8 cellular contexts compared by ENCODE assay signal in genomic region chr15:77991658-77992201, GRCh38.
A peak's percentile ranks its signal among the peaks of the same experiment; 100 is the strongest.
DNase-seq lines count a peak whose midpoint lies in the region; ATAC-seq and TF ChIP-seq lines count a peak whose summit lies in the region.
"Not testable (repeated sequence)": the region's sequence is repeated elsewhere in the genome, so short reads cannot be mapped to it uniquely, and the experiment has no call there.

No MANE protein-coding gene starts in this region.

- BruUV-seq in IMR-90 (replicated peaks; lab: Mats Ljungman, UMichigan), result not testable (repeated sequence)

- not testable (repeated sequence) for H3K9me1 ChIP-seq in IMR-90 (ENCODE audit: insufficient read depth, low read length)

- not testable (repeated sequence) for H3K4me1 Mint-ChIP-seq in T-helper 2 cell treated with Interferon-gamma antibody and Interleukin-4, amounts not matched to agents 5 μg/mL and 100 μg/mL, for 36 hours (ENCODE audit: low read depth)

- H3K9me3 ChIP-seq in IMR-90 (ENCODE audit: control insufficient read depth, insufficient read depth, low read length); body of pancreas; left lung; ovary: not testable (repeated sequence)

- in situ Hi-C loops in IMR-90 (cut with MboI; ENCODE audit: low sequenced_read_pairs), result not testable (repeated sequence)

- TF ChIP-seq EP300 in ovary (IDR thresholded peaks at IDR 0.05), result not testable (repeated sequence)

- CTCF ChIA-PET in IMR-90 (lab: Yijun Ruan, JAX), result not testable (repeated sequence)

- not testable (repeated sequence) for TF ChIP-seq POLR2A in IMR-90 (IDR thresholded peaks at IDR 0.05; ENCODE audit: low read depth, low read length); body of pancreas (IDR thresholded peaks at IDR 0.05); ovary (IDR thresholded peaks at IDR 0.05)

- H3K14ac ChIP-seq in IMR-90 (replicated peaks; ENCODE audit: low read depth, low read length), result 0 out of 2 replicates have a peak overlapping the region, but pooled peaks have one; percentile 12

- peaks cover 17% of the 10 kb centered on the region for H4K20me1 ChIP-seq in IMR-90 (ENCODE audit: insufficient read depth, low read length)

- ATAC-seq in IMR-90 (ENCODE audit: low read depth), result peak; percentile 41
- ATAC-seq in body of pancreas, result peak; percentile 50
- ATAC-seq in left lung, result peak; percentile 42

- POLR2A ChIA-PET in IMR-90 (lab: Charles Lee; ENCODE audit: unreplicated experiment), result not testable (repeated sequence)

- peak overlapping the region; percentile 10 for H3K27ac Mint-ChIP-seq in T-helper 2 cell treated with Interferon-gamma antibody and Interleukin-4, amounts not matched to agents 5 μg/mL and 100 μg/mL, for 36 hours

- not testable (repeated sequence) for H3K36me3 Mint-ChIP-seq in T-helper 2 cell treated with Interferon-gamma antibody and Interleukin-4, amounts not matched to agents 5 μg/mL and 100 μg/mL, for 36 hours (ENCODE audit: low read depth)

- not testable (repeated sequence) for H3K56ac ChIP-seq in IMR-90 (ENCODE audit: extremely low read depth, insufficient read depth, low read length)

- WGBS in IMR-90 (ENCODE audit: extremely low coverage in 2 of 2, insufficient read length in 1 of 2), 2 experiments, result no CpG with 5 or more reads among the region's 9 CpGs
- 11 to 30% methylated on average over 8 of the region's 9 CpGs for WGBS in body of pancreas, 2 donors
- WGBS in ovary, 3 donors, result 1 to 3% (median 1%) methylated on average over 9 of the region's 9 CpGs

- not testable (repeated sequence) for H3K27me3 Mint-ChIP-seq in T-helper 2 cell treated with Interferon-gamma antibody and Interleukin-4, amounts not matched to agents 5 μg/mL and 100 μg/mL, for 36 hours (ENCODE audit: low read depth)

- not testable (repeated sequence) for H2BK20ac ChIP-seq in IMR-90 (ENCODE audit: low read depth, low read length)

- DNase-seq in AG09319 (ENCODE audit: extremely low read depth, low read depth), result peak; percentile 68
- DNase-seq in IMR-90, result peak; percentile 80
- not testable (repeated sequence) for DNase-seq in T-helper 2 cell treated with Interferon-gamma antibody and Interleukin-4, amounts not matched to agents 5 μg/mL and 100 μg/mL, for 36 hours (ENCODE audit: low spot score)
- DNase-seq in body of pancreas, result peak; percentile 72 to 90 (median 88)
- DNase-seq in fibroblast of the aortic adventitia (ENCODE audit: low read depth), result peak; percentile 93
- peak in 1 of 2 donors; percentile 55 for DNase-seq in left lung
- DNase-seq in ovary, result peak; percentile 85 to 92 (median 89)

- peak overlapping the region; percentile 67; the same call in 1 of the 2 replicates for H2AK5ac ChIP-seq in IMR-90 (ENCODE audit: low read depth, low read length)

- not testable (repeated sequence) for H3K4me3 ChIP-seq in IMR-90 (ENCODE audit: insufficient read depth, low read depth, low read length); body of pancreas; fibroblast of the aortic adventitia (ENCODE audit: low read depth, low read length); left lung; ovary

- not testable (repeated sequence) for H3K27me3 ChIP-seq in IMR-90 (ENCODE audit: control insufficient read depth, insufficient read depth, low read length); body of pancreas; left lung; ovary

- not testable (repeated sequence) for H3K9me3 Mint-ChIP-seq in T-helper 2 cell treated with Interferon-gamma antibody and Interleukin-4, amounts not matched to agents 5 μg/mL and 100 μg/mL, for 36 hours

- not testable (repeated sequence) for H4K8ac ChIP-seq in IMR-90 (ENCODE audit: low read depth in 2 of 2, low read length in 2 of 2)

- not testable (repeated sequence) for H3K18ac ChIP-seq in IMR-90 (ENCODE audit: low read depth, low read length)

- not testable (repeated sequence) for H3K4me3 Mint-ChIP-seq in T-helper 2 cell treated with Interferon-gamma antibody and Interleukin-4, amounts not matched to agents 5 μg/mL and 100 μg/mL, for 36 hours

- dilution Hi-C loops in IMR-90 (cut with HindIII; ENCODE audit: low sequenced_read_pairs, unreplicated experiment), result not testable (repeated sequence)

- H2BK120ac ChIP-seq in IMR-90 (ENCODE audit: low read depth, low read length), result not testable (repeated sequence)

- H3K79me1 ChIP-seq in IMR-90 (ENCODE audit: low read depth in 1 of 2, low read length in 2 of 2), result peaks cover 0 to 20% of the 10 kb centered on the region in 2 experiments; a peak in 1 of 4 replicates

- not testable (repeated sequence) for H4K91ac ChIP-seq in IMR-90 (ENCODE audit: insufficient read depth, low read depth, low read length)

- H3K4me1 ChIP-seq in IMR-90 (ENCODE audit: control insufficient read depth, insufficient read depth, low read length) (peaks cover 32% of the 10 kb centered on the region), body of pancreas (peaks cover 59% of the 10 kb centered on the region), left lung (peaks cover 11 to 26% of the 10 kb centered on the region in 2 donors), ovary (ENCODE audit: insufficient read depth) (peaks cover 44% of the 10 kb centered on the region)

- peak overlapping the region; percentile 28 for H3K4ac ChIP-seq in IMR-90 (ENCODE audit: low read depth, low read length)

- H3K4me2 ChIP-seq in IMR-90 (ENCODE audit: low read depth, low read length), result not testable (repeated sequence)

- TF ChIP-seq CTCF in AG09319 (IDR thresholded peaks at IDR 0.05; ENCODE audit: low read depth, low read length); IMR-90 (conservative IDR thresholded peaks at IDR 0.05; ENCODE audit: low read depth, low read length); fibroblast of the aortic adventitia (IDR thresholded peaks at IDR 0.05; ENCODE audit: insufficient read depth, low read length); left lung (IDR thresholded peaks at IDR 0.05); ovary (IDR thresholded peaks at IDR 0.05): not testable (repeated sequence)
- TF ChIP-seq CTCF in body of pancreas (IDR thresholded peaks at IDR 0.05), result peak in 1 of 7 experiments; percentile 4

- not testable (repeated sequence) for H4K5ac ChIP-seq in IMR-90 (ENCODE audit: low read depth, low read length)

- H2AFZ ChIP-seq in IMR-90 (replicated peaks; ENCODE audit: low read length, poor library complexity), result peak overlapping the region; percentile 49

- H2BK15ac ChIP-seq in IMR-90 (ENCODE audit: low read depth, low read length), result not testable (repeated sequence)

- peak overlapping the region; percentile 16 for H2AK9ac ChIP-seq in IMR-90 (replicated peaks; ENCODE audit: low read depth, low read length, poor library complexity)

- H3K27ac ChIP-seq in IMR-90 (ENCODE audit: insufficient read depth, low read length), result peak overlapping the region; percentile 58; the same call in 1 of the 2 replicates
- peak overlapping the region; percentile 80 to 89 (median 86) for H3K27ac ChIP-seq in body of pancreas
- peak overlapping the region; percentile 13 to 45 for H3K27ac ChIP-seq in left lung
- H3K27ac ChIP-seq in ovary, result peak overlapping the region in 1 of 2 donors; percentile 79
- peak overlapping the region; percentile 91 for H3K27ac ChIP-seq in temporal lobe (ENCODE audit: low read depth, low read length)

- intact Hi-C loops in IMR-90 (cut with micrococcal nuclease); body of pancreas (cut with DNase I); left lung (cut with DNase I); ovary (cut with DNase I): not testable (repeated sequence)

- 0 out of 2 replicates have a peak overlapping the region, but pooled peaks have one; percentile 17 for H3K23ac ChIP-seq in IMR-90 (ENCODE audit: low read depth, low read length)

- not testable (repeated sequence) for TF ChIP-seq RAD21 in IMR-90 (IDR thresholded peaks at IDR 0.05; ENCODE audit: low read length)

- not testable (repeated sequence) for H3K9ac ChIP-seq in IMR-90 (ENCODE audit: low read depth, low read length)

- H2BK5ac ChIP-seq in IMR-90 (ENCODE audit: low read depth, low read length, poor library complexity, severe bottlenecking), result peak overlapping the region; percentile 25

- not testable (repeated sequence) for H3K36me3 ChIP-seq in IMR-90 (ENCODE audit: control insufficient read depth, insufficient read depth, low read length); body of pancreas (replicated peaks in 1 of 2; ENCODE audit: insufficient read depth in 1 of 2, low read depth in 2 of 2); ovary
- H3K36me3 ChIP-seq in left lung, result peaks cover 0 to 18% of the 10 kb centered on the region in 2 donors
